ENCODE assay signal across 9 cellular contexts in the genomic region with DNA sequence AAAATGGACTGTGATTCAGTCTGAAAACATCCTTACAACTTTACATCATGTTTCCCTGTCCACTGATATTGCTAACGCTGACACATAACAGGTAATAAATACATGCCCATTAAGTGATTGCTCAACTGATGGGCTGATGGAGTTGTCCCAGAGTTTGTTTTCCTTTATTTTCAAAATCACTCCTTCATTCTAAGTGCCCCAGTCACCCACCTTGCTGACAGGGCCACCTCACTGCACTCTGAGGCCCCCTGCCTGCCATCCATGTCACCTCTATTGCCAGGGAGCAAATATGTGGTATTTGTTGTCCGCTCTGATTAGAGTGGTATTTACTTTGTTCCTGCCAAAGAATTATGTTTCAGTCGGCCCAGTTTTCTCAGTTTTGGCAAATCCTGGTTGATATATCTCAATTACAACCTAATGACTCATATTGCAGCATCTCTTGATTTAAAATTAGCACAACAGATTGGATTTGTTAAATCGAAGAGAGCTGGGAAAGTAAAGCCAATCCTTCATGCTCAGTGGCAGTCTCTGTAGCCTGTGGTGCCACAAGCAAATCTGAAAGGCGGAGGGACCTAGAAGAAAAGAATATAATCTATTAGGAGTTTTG.
DNase-seq lines count a peak whose midpoint lies in the region; ATAC-seq and TF ChIP-seq lines count a peak whose summit lies in the region.
"Had no signal": no experiment of that assay in that cellular context is flagged by ENCODE, and none has a peak within 500 bp of the region (broad histone marks: within the 10 kb centered on the region; RNA-seq: fewer than 3 reads in every experiment).

No MANE protein-coding gene starts in this region.

- ATAC-seq in RWPE2 (ENCODE audit: low read depth): peak; percentile 92
- peak; percentile 73 for ATAC-seq in sciatic nerve
- ATAC-seq in left lobe of liver: no peak
- no peak for ATAC-seq in HG02571 (IDR thresholded peaks at IDR 0.05; ENCODE audit: unreplicated experiment)

- peaks cover 13% of the 10 kb centered on the region for H3K4me1 ChIP-seq in RWPE2 (ENCODE audit: insufficient read depth, poor library complexity, severe bottlenecking)

- peaks cover 1% of the 10 kb centered on the region for H3K9me3 ChIP-seq in RWPE2 (ENCODE audit: severe bottlenecking)

- H3K4me3 ChIP-seq in RWPE2 (ENCODE audit: severe bottlenecking) (no peak overlapping the region), foreskin fibroblast (ENCODE audit: low read depth in 1 of 2, low read length in 2 of 2) (no peak overlapping the region)

- peak overlapping the region; percentile 46 for H3K27ac ChIP-seq in RWPE2 (ENCODE audit: poor library complexity, severe bottlenecking)

- peak; percentile 66 for DNase-seq in GM04504 (ENCODE audit: low read depth)
- no peak for DNase-seq in RWPE2 (ENCODE audit: low spot score)
- DNase-seq in foreskin fibroblast: peak; percentile 79 to 80
- no peak for DNase-seq in sciatic nerve (ENCODE audit: low spot score)
- no peak for DNase-seq in left lobe of liver (ENCODE audit: low spot score)
- DNase-seq in DMS153 (lab: John Stamatoyannopoulos, UW): no peak
- DNase-seq in NCI-H1092 (lab: John Stamatoyannopoulos, UW): no peak
- DNase-seq: hippocampal formation had no signal

- H3K36me3 ChIP-seq in RWPE2 (ENCODE audit: low read depth): no peaks in the 10 kb centered on the region

- no peaks in the 10 kb centered on the region for H3K27me3 ChIP-seq in RWPE2 (ENCODE audit: insufficient read depth, poor library complexity, severe bottlenecking)

- intact Hi-C loops in sciatic nerve (cut with DNase I): no loop called here

- TF ChIP-seq CTCF in RWPE2 (IDR thresholded peaks at IDR 0.05; ENCODE audit: poor library complexity, severe bottlenecking) (peak; percentile 33), foreskin fibroblast (IDR thresholded peaks at IDR 0.05; ENCODE audit: low read depth, low read length) (peak; percentile 43)

Comparison
In these comparisons a context has a peak if more than half of its experiments do, and no peak if none do; other contexts are left out.
1. DNase-seq: peak in GM04504 (single experiment) and foreskin fibroblast (2 of 2); none in RWPE2 (single experiment), sciatic nerve (single experiment), left lobe of liver (single experiment), DMS153 (single experiment) and NCI-H1092 (single experiment).
2. ATAC-seq: peak in RWPE2 (single experiment) and sciatic nerve (single experiment); none in left lobe of liver (single experiment) and HG02571 (single experiment).